12 cellular contexts compared by ENCODE assay signal in the genomic region with DNA sequence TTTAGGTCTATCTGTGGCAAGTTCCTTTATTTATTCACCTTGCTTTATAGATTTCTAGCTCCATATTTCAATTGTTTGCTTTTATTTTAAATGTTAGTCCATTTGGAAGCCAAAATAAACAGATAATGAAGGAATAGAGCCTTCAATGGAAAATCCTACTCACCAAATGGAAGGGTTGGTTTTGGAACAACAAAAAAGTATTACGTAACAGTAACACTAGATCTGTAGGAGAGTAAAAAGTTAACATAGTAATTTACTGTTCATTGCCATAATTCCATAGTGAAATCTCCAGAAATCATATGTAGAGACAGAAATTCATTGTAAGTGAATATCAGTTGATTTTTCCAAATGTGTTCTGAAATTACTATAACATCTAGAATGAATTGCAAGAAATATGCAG. TPM values are rescaled to one million over a fixed set of nuclear protein-coding genes. Genes with fewer than 3 reads are reported as not detected.
"Had no signal": no experiment of that assay in that cellular context is flagged by ENCODE, and none has a peak within 500 bp of the region (broad histone marks: within the 10 kb centered on the region; RNA-seq: fewer than 3 reads in every experiment).

No MANE protein-coding gene starts in this region.

- H3K4me1 ChIP-seq: HAP-1 had no signal

- H3K27ac ChIP-seq: GM23248 had no signal

- H3K9me3 ChIP-seq: HAP-1 had no signal

- H2AFZ ChIP-seq: GM23248, GM23338 had no signal

- FAIRE-seq: H1, H54 had no signal

- H3K4me2 ChIP-seq: GM23338 had no signal

- ATAC-seq: GM23338, HCT116 had no signal

- H3K4me3 ChIP-seq: GM23248, GM23338, HAP-1 had no signal

- H3K36me3 ChIP-seq: HAP-1 had no signal

- H3K9ac ChIP-seq: GM23248 had no signal

- DNase-seq: GM23248, GOT3, H7, H9, HCEC 1CT, HFFc6 had no signal

RNA-seq across cellular contexts. Expression of gene NWD2, which starts 34.6 kb away (rescaled TPM):
- total RNA-seq: GM23248, H1, H4, H9, HFFc6 had no signal
- polyA plus RNA-seq: GM23248, GM23338 had no signal
